Comparison of ENCODE assay signal across 12 cellular contexts in genomic region chr18:13613099-13613498, GRCh38.
A peak's percentile ranks its signal among the peaks of the same experiment; 100 is the strongest.
DNase-seq lines count a peak whose midpoint lies in the region; TF ChIP-seq lines count a peak whose summit lies in the region.
"Had no signal": no experiment of that assay in that cellular context is flagged by ENCODE, and none has a peak within 500 bp of the region (broad histone marks: within the 10 kb centered on the region; RNA-seq: fewer than 3 reads in every experiment).

No MANE protein-coding gene starts in this region.

- peaks cover 7% of the 10 kb centered on the region; the same call in 1 of the 2 replicates for H4K20me1 ChIP-seq in OCI-LY3 (ENCODE audit: insufficient read depth, low read length)

- no peak for TF ChIP-seq CTCF in OCI-LY3 (IDR thresholded peaks at IDR 0.05; ENCODE audit: low read depth, low read length)

- H3K4me2 ChIP-seq in OCI-LY3 (ENCODE audit: low read length) = peak overlapping the region; percentile 99

- intact Hi-C loops in dendritic cell treated with granulocyte-macrophage colony-stimulating factor and Interleukin-4, amounts not matched to agents 40 ng/mL and 50 ng/mL, for 4 days (cut with micrococcal nuclease) = loop anchor here (5.0 kb wide), 1 partner anchor 51 kb away; no protein-coding TSS in a partner anchor

- H3K9me3 Mint-ChIP-seq in activated naive CD4-positive, alpha-beta T cell treated with anti-CD3 and anti-CD28 coated beads, Interleukin-2, amount 50 U/mL, for 24 hours = no peaks in the 10 kb centered on the region
- no peaks in the 10 kb centered on the region for H3K9me3 Mint-ChIP-seq in dendritic cell treated with granulocyte-macrophage colony-stimulating factor and Interleukin-4, amounts not matched to agents 40 ng/mL and 50 ng/mL, for 4 days

- DNase-seq in activated naive CD4-positive, alpha-beta T cell treated with Interleukin-2 at 50 U/mL for 16 hours = no peak
- DNase-seq in substantia nigra (lab: John Stamatoyannopoulos, UW) = no peak
- no peak for DNase-seq in NCI-H1092 (lab: John Stamatoyannopoulos, UW)
- no peak for DNase-seq in mucosa of gallbladder (ENCODE audit: low spot score)
- no peak for DNase-seq in SHP77 treated with DMSO at 0.1 percent for 48 hours (lab: John Stamatoyannopoulos, UW)
- DNase-seq: brain microvascular endothelial cell, kidney glomerular epithelial cell, NCI-H1694, NCI-H82 had no signal

- H3K4me3 Mint-ChIP-seq in activated naive CD4-positive, alpha-beta T cell treated with anti-CD3 and anti-CD28 coated beads, Interleukin-2, amount 50 U/mL, for 24 hours = peak overlapping the region; percentile 83
- H3K4me3 Mint-ChIP-seq in dendritic cell treated with granulocyte-macrophage colony-stimulating factor and Interleukin-4, amounts not matched to agents 40 ng/mL and 50 ng/mL, for 4 days = peak overlapping the region; percentile 39

- no peaks in the 10 kb centered on the region for H3K27me3 ChIP-seq in OCI-LY3 (ENCODE audit: low read depth, low read length)

- no peaks in the 10 kb centered on the region for H3K36me3 Mint-ChIP-seq in activated naive CD4-positive, alpha-beta T cell treated with anti-CD3 and anti-CD28 coated beads, Interleukin-2, amount 50 U/mL, for 24 hours
- H3K36me3 Mint-ChIP-seq in dendritic cell treated with granulocyte-macrophage colony-stimulating factor and Interleukin-4, amounts not matched to agents 40 ng/mL and 50 ng/mL, for 4 days (ENCODE audit: low read depth) = peaks cover 12% of the 10 kb centered on the region

- peaks cover 75% of the 10 kb centered on the region for H3K4me1 Mint-ChIP-seq in activated naive CD4-positive, alpha-beta T cell treated with anti-CD3 and anti-CD28 coated beads, Interleukin-2, amount 50 U/mL, for 24 hours
- peaks cover 86% of the 10 kb centered on the region for H3K4me1 Mint-ChIP-seq in dendritic cell treated with granulocyte-macrophage colony-stimulating factor and Interleukin-4, amounts not matched to agents 40 ng/mL and 50 ng/mL, for 4 days (ENCODE audit: low read depth)

- H3K27ac Mint-ChIP-seq in activated naive CD4-positive, alpha-beta T cell treated with anti-CD3 and anti-CD28 coated beads, Interleukin-2, amount 50 U/mL, for 24 hours = no peak overlapping the region
- peak overlapping the region; percentile 71 for H3K27ac Mint-ChIP-seq in dendritic cell treated with granulocyte-macrophage colony-stimulating factor and Interleukin-4, amounts not matched to agents 40 ng/mL and 50 ng/mL, for 4 days

- H2AFZ ChIP-seq in OCI-LY3 (ENCODE audit: low read depth, low read length) = no peak overlapping the region

- H3K9me3 ChIP-seq in OCI-LY3 (ENCODE audit: insufficient read depth, low read length) = peaks cover 13% of the 10 kb centered on the region; the same call in 1 of the 2 replicates

- H3K4me3 ChIP-seq in OCI-LY3 (ENCODE audit: low read length) = peak overlapping the region; percentile 93

- peaks cover 91% of the 10 kb centered on the region for H3K4me1 ChIP-seq in OCI-LY3 (ENCODE audit: low read length)

- H3K27ac ChIP-seq in OCI-LY3 (ENCODE audit: low read length) = peak overlapping the region; percentile 92
- H3K27ac ChIP-seq in substantia nigra (ENCODE audit: low read depth, low read length, poor library complexity, severe bottlenecking) = peak overlapping the region; percentile 98
- H3K27ac ChIP-seq: brain microvascular endothelial cell had no signal

- H3K27me3 Mint-ChIP-seq in activated naive CD4-positive, alpha-beta T cell treated with anti-CD3 and anti-CD28 coated beads, Interleukin-2, amount 50 U/mL, for 24 hours = no peaks in the 10 kb centered on the region
- H3K27me3 Mint-ChIP-seq in dendritic cell treated with granulocyte-macrophage colony-stimulating factor and Interleukin-4, amounts not matched to agents 40 ng/mL and 50 ng/mL, for 4 days = peaks cover 23% of the 10 kb centered on the region

- H3K36me3 ChIP-seq in OCI-LY3 (replicated peaks; ENCODE audit: low read depth, low read length) = peaks cover 18% of the 10 kb centered on the region
- H3K36me3 ChIP-seq: brain microvascular endothelial cell had no signal

- peaks cover 45% of the 10 kb centered on the region for H3K79me2 ChIP-seq in OCI-LY3 (ENCODE audit: low read length)

- peak overlapping the region; percentile 85 for H3K9ac ChIP-seq in OCI-LY3 (ENCODE audit: low read length)
